8 cellular contexts compared by ENCODE assay signal in the genomic region with DNA sequence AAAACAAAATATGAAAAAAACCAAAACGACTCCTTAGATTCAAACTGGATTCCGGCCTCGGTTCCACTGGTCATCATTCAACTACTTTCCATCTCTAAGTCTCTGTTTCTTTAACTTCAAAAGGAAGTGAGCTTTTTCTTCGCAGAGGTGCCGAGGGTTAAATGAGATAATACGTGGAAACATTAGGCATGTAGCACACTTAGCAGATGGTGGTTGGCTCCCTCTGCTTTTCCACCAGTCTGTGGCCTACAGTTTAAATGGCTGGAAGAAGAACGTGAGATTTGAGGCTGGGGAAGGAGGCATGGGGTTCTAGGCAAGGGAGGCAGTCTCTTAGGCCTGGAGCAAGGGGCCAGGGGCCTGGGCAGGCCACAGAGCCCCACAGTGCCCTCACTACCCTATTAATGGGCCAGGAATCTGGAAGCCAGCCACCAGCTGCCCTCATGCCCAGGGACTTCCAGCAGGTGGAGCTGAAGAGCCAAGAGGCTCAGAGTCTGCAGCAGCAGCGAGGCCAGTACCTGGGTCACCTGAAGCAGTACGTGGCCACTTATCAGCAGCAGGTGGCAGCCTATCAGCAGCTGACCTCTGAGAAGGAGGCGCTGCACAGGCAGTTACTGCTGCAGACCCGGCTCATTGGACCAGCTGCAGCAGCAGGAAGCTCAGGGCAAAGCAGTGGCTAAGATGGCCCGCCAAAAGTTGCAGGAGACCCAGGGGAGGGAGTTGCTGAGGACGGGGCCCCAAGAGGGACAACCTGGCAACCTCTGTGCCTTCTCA. TPM values are rescaled to one million over a fixed set of nuclear protein-coding genes. Genes with fewer than 3 reads are reported as not detected.
A peak's percentile ranks its signal among the peaks of the same experiment; 100 is the strongest.
DNase-seq lines count a peak whose midpoint lies in the region; ATAC-seq, FAIRE-seq and TF ChIP-seq lines count a peak whose summit lies in the region.
"Not testable (repeated sequence)": the region's sequence is repeated elsewhere in the genome, so short reads cannot be mapped to it uniquely, and the experiment has no call there.

No MANE protein-coding gene starts in this region.

- not testable (repeated sequence) for H4K20me1 ChIP-seq in astrocyte (ENCODE audit: insufficient read depth, low read length)

- H3K4me3 ChIP-seq in Caco-2 (ENCODE audit: low read depth, low read length); astrocyte (ENCODE audit: insufficient read depth, low read depth, low read length); heart right ventricle: not testable (repeated sequence)

- not testable (repeated sequence) for H3K9me3 ChIP-seq in Caco-2; astrocyte (ENCODE audit: insufficient read depth, low read depth, low read length); heart right ventricle

- H3K27me3 ChIP-seq in Caco-2 (replicated peaks; ENCODE audit: control insufficient read depth, insufficient read depth, low read length); astrocyte (ENCODE audit: insufficient read depth, low read length); heart right ventricle: not testable (repeated sequence)

- POLR2A ChIA-PET in Caco-2 (lab: Charles Lee) = not testable (repeated sequence)

- not testable (repeated sequence) for ATAC-seq in heart right ventricle

- 50 to 52% methylated on average over 13 of the region's 13 CpGs for WGBS in heart right ventricle, 2 donors

- H3K27me3 Mint-ChIP-seq in Caco-2 (ENCODE audit: insufficient read depth, unreplicated experiment); astrocyte (ENCODE audit: low read depth, unreplicated experiment): not testable (repeated sequence)

- intact Hi-C loops in Caco-2 (cut with micrococcal nuclease; ENCODE audit: unreplicated experiment) = loop anchor here (1.0 to 5.0 kb wide), 3 partner anchors 27 to 594 kb away; no protein-coding TSS in a partner anchor
- intact Hi-C loops in heart right ventricle (cut with DNase I) = not testable (repeated sequence)

- CTCF ChIA-PET in Caco-2 (lab: Charles Lee) = interaction anchor here (0.5 to 2.4 kb wide), 30 partner anchors 9 to 641 kb away, joined by 3 to 20 read pairs (median 4); a partner anchor contains a TSS

- H3K4me1 Mint-ChIP-seq in Caco-2 (ENCODE audit: low read depth, unreplicated experiment); astrocyte (ENCODE audit: low read depth, unreplicated experiment): not testable (repeated sequence)

- H3K36me3 ChIP-seq in Caco-2 (ENCODE audit: control insufficient read depth, insufficient read depth, low read length); astrocyte (ENCODE audit: insufficient read depth, low read length); heart right ventricle: not testable (repeated sequence)

- not testable (repeated sequence) for H3K79me2 ChIP-seq in astrocyte (ENCODE audit: insufficient read depth, low read length)

- H3K36me3 Mint-ChIP-seq in Caco-2 (ENCODE audit: insufficient read depth, unreplicated experiment); astrocyte (ENCODE audit: low read depth, unreplicated experiment): not testable (repeated sequence)

- H3K9ac ChIP-seq in astrocyte (ENCODE audit: low read length) = not testable (repeated sequence)

- not testable (repeated sequence) for BruUV-seq in Caco-2 (replicated peaks; lab: Mats Ljungman, UMichigan)

- FAIRE-seq in astrocyte (lab: Jason Lieb, UNC) = not testable (repeated sequence)

- peak; percentile 89 for TF ChIP-seq RAD21 in Ishikawa (IDR thresholded peaks at IDR 0.05; ENCODE audit: low read depth)

- not testable (repeated sequence) for H3K4me1 ChIP-seq in Caco-2; astrocyte (ENCODE audit: insufficient read depth, low read length)
- peaks cover 0 to 13% (median 0%) of the 10 kb centered on the region in 9 donors for H3K4me1 ChIP-seq in heart right ventricle

- peak overlapping the region; percentile 58 for H3K4me3 Mint-ChIP-seq in Caco-2 (ENCODE audit: unreplicated experiment)
- H3K4me3 Mint-ChIP-seq in astrocyte (ENCODE audit: unreplicated experiment) = not testable (repeated sequence)

- H3K27ac ChIP-seq in astrocyte (ENCODE audit: low read depth, low read length); heart right ventricle: not testable (repeated sequence)

- H3K27ac Mint-ChIP-seq in Caco-2 (ENCODE audit: unreplicated experiment) = peak overlapping the region; percentile 82
- H3K27ac Mint-ChIP-seq in astrocyte (ENCODE audit: unreplicated experiment) = not testable (repeated sequence)

- H3K4me2 ChIP-seq in astrocyte (ENCODE audit: low read length) = not testable (repeated sequence)

- not testable (repeated sequence) for H3K9me3 Mint-ChIP-seq in Caco-2 (ENCODE audit: unreplicated experiment); astrocyte (ENCODE audit: unreplicated experiment)

- TF ChIP-seq CTCF in Caco-2 (IDR thresholded peaks at IDR 0.05; ENCODE audit: insufficient read depth in 1 of 2, low read depth in 1 of 2, low read length in 1 of 2, severe bottlenecking in 1 of 2, unreplicated experiment in 1 of 2) = peak; percentile 91
- peak; percentile 61 for TF ChIP-seq CTCF in astrocyte (IDR thresholded peaks at IDR 0.05; ENCODE audit: insufficient read depth, low read depth, low read length)
- TF ChIP-seq CTCF in heart right ventricle (IDR thresholded peaks at IDR 0.05) = peak; percentile 60 to 86 (median 74)

- DNase-seq in Caco-2 (peak; percentile 95 to 96), NCI-H69 (lab: John Stamatoyannopoulos, UW) (peak; percentile 73), heart right ventricle (peak; percentile 53 to 67), nucleus accumbens (lab: John Stamatoyannopoulos, UW) (peak in 41 of 56 donors; percentile 14 to 77 (median 36))
- peak; percentile 45 to 64 (median 50) for DNase-seq in activated CD4-positive, CD25-positive, alpha-beta regulatory T cell (lab: John Stamatoyannopoulos, UW)
- DNase-seq in astrocyte (ENCODE audit: low read depth) = not testable (repeated sequence)
- DNase-seq in stimulated activated CD8-positive, alpha-beta memory T cell treated with anti-CD3 and anti-CD28 coated beads, Interleukin-7, amount 100 ng/mL, for 4 hours (ENCODE audit: low read depth in 2 of 2) = peak; percentile 36 to 37

- not testable (repeated sequence) for H2AFZ ChIP-seq in astrocyte (ENCODE audit: low read depth, low read length)

- TF ChIP-seq EP300 in Ishikawa (IDR thresholded peaks at IDR 0.05; ENCODE audit: borderline replicate concordance) = not testable (repeated sequence)

TF ChIP-seq in Ishikawa, 13 proteins besides CTCF, POLR2A, EP300 and RAD21:
- TF ChIP-seq YY1 (IDR thresholded peaks at IDR 0.05; ENCODE audit: low read depth) = 0 out of 2 replicates have a peak, but pooled peaks have one; percentile 32
- peak; percentile 75 for TF ChIP-seq NFIC (IDR thresholded peaks at IDR 0.05)
- peak; percentile 35; the same call in 1 of the 2 replicates for TF ChIP-seq TEAD4 (IDR thresholded peaks at IDR 0.05)
- TF ChIP-seq, protein P1, sequence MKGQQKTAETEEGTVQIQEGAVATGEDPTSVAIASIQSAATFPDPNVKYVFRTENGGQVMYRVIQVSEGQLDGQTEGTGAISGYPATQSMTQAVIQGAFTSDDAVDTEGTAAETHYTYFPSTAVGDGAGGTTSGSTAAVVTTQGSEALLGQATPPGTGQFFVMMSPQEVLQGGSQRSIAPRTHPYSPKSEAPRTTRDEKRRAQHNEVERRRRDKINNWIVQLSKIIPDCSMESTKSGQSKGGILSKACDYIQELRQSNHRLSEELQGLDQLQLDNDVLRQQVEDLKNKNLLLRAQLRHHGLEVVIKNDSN (IDR thresholded peaks at IDR 0.05) = peak; percentile 81
- TF ChIP-seq TCF12 (IDR thresholded peaks at IDR 0.05; ENCODE audit: low read depth) = 0 out of 2 replicates have a peak, but pooled peaks have one; percentile 49
- TF ChIP-seq, protein P2, sequence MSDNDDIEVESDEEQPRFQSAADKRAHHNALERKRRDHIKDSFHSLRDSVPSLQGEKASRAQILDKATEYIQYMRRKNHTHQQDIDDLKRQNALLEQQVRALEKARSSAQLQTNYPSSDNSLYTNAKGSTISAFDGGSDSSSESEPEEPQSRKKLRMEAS (IDR thresholded peaks at IDR 0.05) = peak; percentile 67
TF ChIP-seq in Ishikawa: peak in this region for 6; not testable (repeated sequence) for 7.

RNA-seq across cellular contexts. Expression of a gene that starts 27.8 kb away (rescaled TPM):
- total RNA-seq in Caco-2 (2022) = 93.6 and 101 TPM in 2 replicates
- total RNA-seq in astrocyte = 98.5 and 98.6 TPM in 2 replicates
- 100 to 1,000 TPM; 109 to 139 (median 119) TPM for total RNA-seq in heart right ventricle
- polyA plus RNA-seq in heart right ventricle = 100 to 1,000 TPM in 1 of 2 donors, 10 to 100 TPM in 1; 56.5 to 119 TPM

RNA-seq across cellular contexts. Expression of a gene that starts 43.9 kb away (rescaled TPM):
- total RNA-seq in Caco-2 (2022) (0.43 TPM in 1 of 2 replicates, not detected in the other), astrocyte (0.14 TPM in 1 of 2 replicates, not detected in the other), heart right ventricle (under 1 TPM in 6 of 10 donors, not detected in 4; 0.19 to 0.78 (median 0.24) TPM)
- under 1 TPM; 0.09 to 0.44 TPM for polyA plus RNA-seq in heart right ventricle

RNA-seq across cellular contexts. Expression of a gene that starts 58.9 kb away (rescaled TPM):
- total RNA-seq in Caco-2 (2022) = 9.4 and 11.9 TPM in 2 replicates
- total RNA-seq in astrocyte = 1.2 and 3.3 TPM in 2 replicates
- total RNA-seq in heart right ventricle = 10 to 100 TPM in 2 of 10 donors, 1 to 10 TPM in 8; 2.2 to 19.6 (median 7.0) TPM
- polyA plus RNA-seq in heart right ventricle = 1 to 10 TPM; 2.8 to 4.2 TPM

RNA-seq across cellular contexts. Expression of a gene that starts 59.2 kb away (rescaled TPM):
- total RNA-seq in Caco-2 (2022) (5.1 and 5.7 TPM in 2 replicates), astrocyte (4.1 and 6.0 TPM in 2 replicates), heart right ventricle (10 to 100 TPM; 11.4 to 16.3 (median 13.0) TPM)
- 1 to 10 TPM; 3.0 to 4.9 TPM for polyA plus RNA-seq in heart right ventricle

RNA-seq across cellular contexts. Expression of a gene that starts 59.5 kb away (rescaled TPM):
- total RNA-seq in Caco-2 (2022) = 37.7 and 44.5 TPM in 2 replicates
- 49.6 and 50.7 TPM in 2 replicates for total RNA-seq in astrocyte
- 10 to 100 TPM; 70.5 to 95.6 (median 77.7) TPM for total RNA-seq in heart right ventricle
- polyA plus RNA-seq in heart right ventricle = 100 to 1,000 TPM in 1 of 2 donors, 10 to 100 TPM in 1; 80.2 to 144 TPM
